ENCODE assay signal across 19 cellular contexts in the genomic region with DNA sequence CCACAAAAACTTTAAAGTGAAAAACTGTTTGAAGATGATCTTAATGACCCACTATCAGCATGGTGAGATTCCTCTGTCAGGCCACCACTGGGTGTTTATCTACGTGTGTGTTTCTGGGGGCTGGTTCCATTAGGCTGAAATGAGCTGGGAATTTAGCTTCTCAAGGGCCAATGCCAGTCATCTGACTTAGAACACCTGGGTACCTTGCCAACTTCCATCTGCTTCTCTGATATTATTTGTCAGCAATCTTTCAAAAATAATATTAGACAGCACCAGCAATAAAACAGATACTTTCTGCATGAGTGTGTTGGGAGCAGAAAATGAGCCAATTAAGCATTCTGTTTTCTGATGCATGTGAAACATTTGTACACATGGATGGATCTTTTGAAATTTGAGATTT.
A peak's percentile ranks its signal among the peaks of the same experiment; 100 is the strongest.
DNase-seq lines count a peak whose midpoint lies in the region; TF ChIP-seq lines count a peak whose summit lies in the region.
"Had no signal": no experiment of that assay in that cellular context is flagged by ENCODE, and none has a peak within 500 bp of the region (broad histone marks: within the 10 kb centered on the region; RNA-seq: fewer than 3 reads in every experiment).

No MANE protein-coding gene starts in this region.

- peak overlapping the region; percentile 13 to 21 for H3K27ac ChIP-seq in tibial artery
- H3K27ac ChIP-seq in neural progenitor cell = no peak overlapping the region
- H3K27ac ChIP-seq: 22Rv1, A549, C4-2B, HL-60 had no signal

- H3K9ac ChIP-seq in neural progenitor cell = no peak overlapping the region

- no peak overlapping the region for H2AFZ ChIP-seq in neural progenitor cell (replicated peaks)
- H2AFZ ChIP-seq: GM23338 had no signal

- no peaks in the 10 kb centered on the region for H3F3A ChIP-seq in neural progenitor cell (ENCODE audit: low read depth)

- H3K79me2 ChIP-seq in neural progenitor cell (ENCODE audit: low read depth) = no peaks in the 10 kb centered on the region

- intact Hi-C loops in tibial artery (cut with DNase I; ENCODE audit: low total_unique reads) = no loop called here

- H3K27me3 Mint-ChIP-seq in neural progenitor cell (ENCODE audit: insufficient read depth, low read depth) = peaks cover 4% of the 10 kb centered on the region

- TF ChIP-seq CTCF in tibial artery (IDR thresholded peaks at IDR 0.05) (no peak), neural progenitor cell (IDR thresholded peaks at IDR 0.05) (no peak)

- H3K9me3 ChIP-seq in tibial artery (no peaks in the 10 kb centered on the region), neural progenitor cell (ENCODE audit: low read depth) (no peaks in the 10 kb centered on the region)
- H3K9me3 ChIP-seq: A549, Caco-2 had no signal

- H3K9me3 Mint-ChIP-seq in neural progenitor cell = no peaks in the 10 kb centered on the region
- H3K9me3 Mint-ChIP-seq: CD4-positive, alpha-beta T cell; GM23338 had no signal

- DNase-seq in DMS 273 (lab: John Stamatoyannopoulos, UW; ENCODE audit: unreplicated experiment) (peak; percentile 47), DMS 273 treated with DMSO at 0.1 percent for 48 hours (lab: John Stamatoyannopoulos, UW) (no peak), NCI-H1694 treated with DMSO at 0.1 percent for 48 hours (lab: John Stamatoyannopoulos, UW) (peak; percentile 86), cerebellar cortex (ENCODE audit: low spot score) (peak; percentile 73), tibial artery (no peak), DMS153 (lab: John Stamatoyannopoulos, UW) (no peak), neural progenitor cell (ENCODE audit: low spot score) (no peak)
- DNase-seq: AML-193; Caco-2; CD4-positive, alpha-beta T cell; DMS53; DND-41; EL; HCEC 1CT had no signal

- no peaks in the 10 kb centered on the region for H3K4me1 Mint-ChIP-seq in neural progenitor cell

- no peak overlapping the region for H3K4me3 Mint-ChIP-seq in neural progenitor cell
- H3K4me3 Mint-ChIP-seq: CD4-positive, alpha-beta T cell; GM23338 had no signal

- no peaks in the 10 kb centered on the region for H4K20me1 ChIP-seq in neural progenitor cell (ENCODE audit: low read depth)

- no peak overlapping the region for H3K4me2 ChIP-seq in neural progenitor cell
- H3K4me2 ChIP-seq: A549, GM23338 had no signal

- no peaks in the 10 kb centered on the region for H3K27me3 ChIP-seq in tibial artery
- no peaks in the 10 kb centered on the region for H3K27me3 ChIP-seq in neural progenitor cell

- H3K27ac Mint-ChIP-seq in neural progenitor cell = no peak overlapping the region
- H3K27ac Mint-ChIP-seq: CD4-positive, alpha-beta T cell; GM23338 had no signal

- H3K4me3 ChIP-seq in tibial artery (no peak overlapping the region), neural progenitor cell (no peak overlapping the region)
- H3K4me3 ChIP-seq: A549, GM23338 had no signal

- H3K36me3 Mint-ChIP-seq in neural progenitor cell = no peaks in the 10 kb centered on the region

- H3K36me3 ChIP-seq in tibial artery (no peaks in the 10 kb centered on the region), neural progenitor cell (no peaks in the 10 kb centered on the region)

- H3K4me1 ChIP-seq in tibial artery (peaks cover 0 to 49% (median 6%) of the 10 kb centered on the region in 4 donors), neural progenitor cell (no peaks in the 10 kb centered on the region)
- H3K4me1 ChIP-seq: A549, Caco-2 had no signal

Comparison
In these comparisons a context has a peak if more than half of its experiments do, and no peak if none do; other contexts are left out.
1. DNase-seq: peak in DMS 273 (single experiment), NCI-H1694 treated with DMSO at 0.1 percent for 48 hours (single experiment) and cerebellar cortex (single experiment); none in DMS 273 treated with DMSO at 0.1 percent for 48 hours (single experiment), tibial artery (0 of 2), DMS153 (single experiment) and neural progenitor cell (single experiment).